ENCODE assay signal across 14 cellular contexts in the genomic region with DNA sequence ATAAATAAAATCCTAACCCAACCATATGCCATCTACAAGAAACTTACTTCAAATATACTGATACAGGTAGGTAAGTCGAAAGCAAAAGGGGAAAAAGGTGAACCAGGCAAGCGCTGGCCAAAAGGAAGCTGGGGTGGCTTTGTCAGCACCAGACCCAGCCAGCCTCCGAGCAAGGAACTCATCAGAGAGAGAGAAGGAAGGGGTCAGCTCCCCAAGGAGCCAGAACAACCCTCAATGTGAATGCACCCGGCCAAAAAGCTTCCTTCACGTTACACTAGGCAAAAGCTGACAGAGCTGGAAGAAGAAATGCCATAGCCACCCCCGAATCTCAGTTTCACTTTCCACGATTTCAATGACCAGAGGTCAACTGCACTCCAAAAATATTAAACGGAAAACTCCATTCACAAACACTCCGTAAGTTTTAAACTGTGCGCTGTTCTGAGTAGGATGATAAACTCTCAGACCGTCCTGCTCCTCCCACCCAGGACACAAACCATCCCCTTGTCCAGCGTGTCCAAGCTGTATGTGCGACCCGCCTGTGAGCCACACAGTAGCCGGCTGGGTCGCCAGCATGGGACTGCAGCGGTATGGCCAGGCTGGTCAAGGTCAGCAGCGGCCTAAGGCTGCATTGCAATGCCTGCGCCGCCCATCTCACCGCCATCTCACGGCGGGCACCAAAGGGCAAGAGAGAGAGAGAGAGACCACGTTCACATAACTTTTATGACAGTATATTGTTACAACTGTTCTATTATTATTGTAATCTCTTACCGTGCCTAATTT. TPM values are rescaled to one million over a fixed set of nuclear protein-coding genes. Genes with fewer than 3 reads are reported as not detected.
A peak's percentile ranks its signal among the peaks of the same experiment; 100 is the strongest.
DNase-seq lines count a peak whose midpoint lies in the region; ATAC-seq, FAIRE-seq and TF ChIP-seq lines count a peak whose summit lies in the region.
"Had no signal": no experiment of that assay in that cellular context is flagged by ENCODE, and none has a peak within 500 bp of the region (broad histone marks: within the 10 kb centered on the region; RNA-seq: fewer than 3 reads in every experiment).

No MANE protein-coding gene starts in this region.

- ATAC-seq in Panc1 (0 out of 2 replicates have a peak, but pooled peaks have one; percentile 41), lower lobe of right lung (no peak), GM21515 (IDR thresholded peaks at IDR 0.05; ENCODE audit: unreplicated experiment) (no peak), HG02642 (IDR thresholded peaks at IDR 0.05; ENCODE audit: poor library complexity, unreplicated experiment) (no peak), HG03108 (IDR thresholded peaks at IDR 0.05; ENCODE audit: unreplicated experiment) (no peak)
- ATAC-seq: WTC11 had no signal

- no peak for TF ChIP-seq POLR2A in suprapubic skin (IDR thresholded peaks at IDR 0.05)

- TF ChIP-seq CTCF in Panc1 (IDR thresholded peaks at IDR 0.05) (no peak), coronary artery (IDR thresholded peaks at IDR 0.05) (no peak), lower lobe of right lung (IDR thresholded peaks at IDR 0.05) (no peak), suprapubic skin (IDR thresholded peaks at IDR 0.05) (no peak)

- H3K36me3 ChIP-seq in Panc1 (ENCODE audit: control insufficient read depth, insufficient read depth, low read length), result no peaks in the 10 kb centered on the region
- peaks cover 15% of the 10 kb centered on the region for H3K36me3 ChIP-seq in lower lobe of right lung
- peaks cover 10% of the 10 kb centered on the region for H3K36me3 ChIP-seq in suprapubic skin

- CTCF ChIA-PET in Panc1 (lab: Charles Lee), result no interaction called here

- H3K4me1 ChIP-seq in Panc1 (ENCODE audit: control insufficient read depth, insufficient read depth, low read length), result peaks cover 20% of the 10 kb centered on the region
- peaks cover 75% of the 10 kb centered on the region for H3K4me1 ChIP-seq in lower lobe of right lung
- peaks cover 53% of the 10 kb centered on the region for H3K4me1 ChIP-seq in suprapubic skin

- intact Hi-C loops in Panc1 (cut with micrococcal nuclease; ENCODE audit: unreplicated experiment) (no loop called here), lower lobe of right lung (cut with DNase I) (no loop called here)

- in situ Hi-C loops in Panc1 (cut with HindIII; ENCODE audit: low pct_unique_long_range_greater_than_20kb, low sequenced_read_pairs), result no loop called here

- FAIRE-seq in GM19239 (lab: Jason Lieb, UNC), result no peak
- FAIRE-seq: RCC 7860 had no signal

- BruUV-seq in Panc1 (replicated peaks; lab: Mats Ljungman, UMichigan), result no TSS peak

- H3K27ac ChIP-seq in Panc1 (ENCODE audit: low read length), result no peak overlapping the region
- H3K27ac ChIP-seq in coronary artery, result peak overlapping the region; percentile 82 to 86
- peak overlapping the region; percentile 20 for H3K27ac ChIP-seq in lower lobe of right lung
- peak overlapping the region; percentile 4 for H3K27ac ChIP-seq in suprapubic skin

- DNase-seq in Panc1 (ENCODE audit: low read depth, low spot score) (no peak), coronary artery (ENCODE audit: low spot score) (no peak), lower lobe of right lung (no peak), suprapubic skin (ENCODE audit: low spot score in 2 of 2) (peak in 1 of 2 donors; percentile 42), GM19239 (ENCODE audit: insufficient read length, low spot score) (no peak)
- DNase-seq: C1 segment of cervical spinal cord; MV-4-11; NCI-H2107; stimulated activated naive CD4-positive, alpha-beta T cell had no signal

- H3K27me3 ChIP-seq in Panc1 (ENCODE audit: control insufficient read depth, insufficient read depth, low read length) (no peaks in the 10 kb centered on the region), lower lobe of right lung (ENCODE audit: low read depth) (no peaks in the 10 kb centered on the region), suprapubic skin (no peaks in the 10 kb centered on the region)

- no peak overlapping the region for H3K4me3 ChIP-seq in Panc1 (ENCODE audit: low read depth in 2 of 2, low read length in 2 of 2)
- H3K4me3 ChIP-seq in coronary artery, result peak overlapping the region; percentile 40
- H3K4me3 ChIP-seq in lower lobe of right lung, result peak overlapping the region; percentile 11
- no peak overlapping the region for H3K4me3 ChIP-seq in suprapubic skin

- POLR2A ChIA-PET in Panc1 (lab: Charles Lee), result interaction anchor here (0.9 kb wide), 1 partner anchor 12 kb away, joined by 4 read pairs; no protein-coding TSS in a partner anchor

- WGBS in suprapubic skin, result 84% methylated on average over 25 of the region's 25 CpGs

- H3K9me3 ChIP-seq in Panc1 (ENCODE audit: control insufficient read depth, insufficient read depth, low read depth, low read length) (no peaks in the 10 kb centered on the region), lower lobe of right lung (no peaks in the 10 kb centered on the region), suprapubic skin (no peaks in the 10 kb centered on the region)

- TF ChIP-seq EP300 in suprapubic skin (IDR thresholded peaks at IDR 0.05), result no peak

RNA-seq across cellular contexts. Expression of a gene that starts 29.8 kb away (rescaled TPM):
- total RNA-seq in Panc1 (2021; ENCODE audit: unreplicated experiment), result 159 TPM
- polyA plus RNA-seq in Panc1 (2012; ENCODE audit: insufficient read length), result 137 TPM
- total RNA-seq in lower lobe of right lung, result 153 TPM
- total RNA-seq in suprapubic skin, result 100 to 1,000 TPM in 2 of 4 donors, 10 to 100 TPM in 2; 77.5 to 106 (median 99.4) TPM

Comparison
In these comparisons a context has a peak if more than half of its experiments do, and no peak if none do; other contexts are left out.
1. H3K4me3 ChIP-seq: peak in coronary artery (single experiment) and lower lobe of right lung (single experiment); none in Panc1 (0 of 2) and suprapubic skin (single experiment).